Comparison of ENCODE assay signal across 17 cellular contexts in genomic region chr12:80271770-80272169, GRCh38.
"Had no signal": no experiment of that assay in that cellular context is flagged by ENCODE, and none has a peak within 500 bp of the region (broad histone marks: within the 10 kb centered on the region; RNA-seq: fewer than 3 reads in every experiment).

No MANE protein-coding gene starts in this region.

- DNase-seq: effector CD4-positive, alpha-beta T cell; endodermal cell; erythroblast; foreskin keratinocyte; head of caudate nucleus; hippocampal formation; left colon; left ventricle myocardium superior; mesenchymal stem cell; naive thymus-derived CD8-positive, alpha-beta T cell; stimulated activated CD4-positive, alpha-beta T cell treated with anti-CD3 and anti-CD28 coated beads, Interleukin-2, amount 100 ng/mL, for 48 hours; stimulated activated naive CD4-positive, alpha-beta T cell treated with Interleukin-2 at 50 U/mL for 16 hours; trophoblast cell had no signal

- H3K27me3 ChIP-seq: foreskin keratinocyte, neutrophil had no signal

- H3K4me1 Mint-ChIP-seq: naive thymus-derived CD8-positive, alpha-beta T cell had no signal

- H3K36me3 ChIP-seq: neutrophil had no signal

- H3K36me3 Mint-ChIP-seq: naive thymus-derived CD8-positive, alpha-beta T cell had no signal

- H3K4me3 Mint-ChIP-seq: endodermal cell; naive thymus-derived CD8-positive, alpha-beta T cell had no signal

- H3K9me3 ChIP-seq: neutrophil had no signal

- H3K9me3 Mint-ChIP-seq: endodermal cell; naive thymus-derived CD8-positive, alpha-beta T cell had no signal

- H3K4me3 ChIP-seq: coronary artery, lung, smooth muscle cell had no signal

- H3K4me2 ChIP-seq: smooth muscle cell had no signal

- H3K27ac ChIP-seq: coronary artery, foreskin keratinocyte, neutrophil had no signal

- H3K27ac Mint-ChIP-seq: endodermal cell; naive thymus-derived CD8-positive, alpha-beta T cell had no signal
